In the genomic region with DNA sequence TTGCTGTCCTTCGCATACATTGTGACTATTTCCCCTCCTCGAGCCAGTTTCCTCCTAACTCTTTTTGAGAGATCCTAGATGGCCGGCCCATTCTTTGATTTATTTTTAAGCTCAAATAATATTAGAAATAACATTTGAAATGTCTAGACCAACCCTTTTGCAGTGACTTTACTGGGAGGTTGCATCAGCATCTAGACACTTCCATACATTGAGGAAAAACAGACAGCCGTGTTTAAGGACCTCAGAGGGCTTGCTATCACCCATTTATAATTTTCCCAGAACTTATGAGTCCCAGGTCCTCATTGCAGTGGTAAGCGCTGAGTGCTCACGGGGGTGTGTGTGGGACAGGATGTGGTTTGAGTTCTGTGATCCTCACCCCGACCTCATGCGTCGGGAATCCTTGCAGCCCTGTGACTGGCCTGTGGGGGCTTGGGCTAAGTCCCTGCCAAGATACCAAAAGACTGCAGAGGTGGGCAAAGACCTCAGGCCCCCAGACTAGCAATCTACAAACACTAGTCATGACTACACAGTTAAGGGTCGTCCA, we compare ENCODE assay signal across 1 cellular context.
TF ChIP-seq lines count a peak whose summit lies in the region.

GPX5 (plus strand) TSS at position 386 of the 544 bp plus-strand sequence; CDS start at position 519, 133 bp downstream.

TF ChIP-seq in K562, 482 proteins besides CTCF, POLR2A, EP300 and RAD21 (continued from another document):
- 0 out of 2 replicates have a peak, but pooled peaks have one; percentile 20 for TF ChIP-seq EGR1 (conservative IDR thresholded peaks at IDR 0.05)
- 0 out of 4 replicates have a peak, but pooled peaks of 1 of the 2 experiments have one; percentile 16 for TF ChIP-seq RCOR1 (IDR thresholded peaks at IDR 0.05; ENCODE audit: borderline replicate concordance in 1 of 2, low read depth in 2 of 2, low read length in 2 of 2)
- TF ChIP-seq ZBED1 (IDR thresholded peaks at IDR 0.05), result 0 out of 2 replicates have a peak, but pooled peaks have one; percentile 27
- TF ChIP-seq TCF7 (IDR thresholded peaks at IDR 0.05; ENCODE audit: borderline replicate concordance), result no peak
- no peak for TF ChIP-seq RUNX1 (IDR thresholded peaks at IDR 0.05; ENCODE audit: low read depth)
- TF ChIP-seq ESRRA (IDR thresholded peaks at IDR 0.05; ENCODE audit: borderline replicate concordance, low read depth), result peak; percentile 50; the same call in 1 of the 2 replicates
- TF ChIP-seq ETV5 (CRISPR knock-in tag; IDR thresholded peaks at IDR 0.05; ENCODE audit: low read depth), result peak; percentile 62; the same call in 1 of the 2 replicates
- TF ChIP-seq PHF8 (IDR thresholded peaks at IDR 0.05; ENCODE audit: borderline replicate concordance, low read length), result no peak
- peak; percentile 28; the same call in 1 of the 2 replicates for TF ChIP-seq HES1 (IDR thresholded peaks at IDR 0.05; ENCODE audit: low read depth)
- TF ChIP-seq CEBPG (CRISPR knock-in tag; IDR thresholded peaks at IDR 0.05), result peak; percentile 43; the same call in 1 of the 2 replicates
- TF ChIP-seq CEBPG (tag; conservative IDR thresholded peaks at IDR 0.05 in 1 of 2, IDR thresholded peaks at IDR 0.05 in 1 of 2), result peak in 1 of 2 experiments; percentile 82; a peak in 2 of 4 replicates
- TF ChIP-seq MYC (IDR thresholded peaks at IDR 0.05; ENCODE audit: low read depth, low read length), result peak; percentile 31; the same call in 1 of the 2 replicates
- TF ChIP-seq MYC (CRISPR knock-in tag; IDR thresholded peaks at IDR 0.05; ENCODE audit: borderline replicate concordance, low read depth), result no peak
- TF ChIP-seq, protein P1, sequence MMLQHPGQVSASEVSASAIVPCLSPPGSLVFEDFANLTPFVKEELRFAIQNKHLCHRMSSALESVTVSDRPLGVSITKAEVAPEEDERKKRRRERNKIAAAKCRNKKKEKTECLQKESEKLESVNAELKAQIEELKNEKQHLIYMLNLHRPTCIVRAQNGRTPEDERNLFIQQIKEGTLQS (IDR thresholded peaks at IDR 0.05), result peak; percentile 77
- TF ChIP-seq, protein P1 (CRISPR knock-in tag; conservative IDR thresholded peaks at IDR 0.05), result no peak
- TF ChIP-seq MAZ (CRISPR knock-in tag; conservative IDR thresholded peaks at IDR 0.05 in 1 of 2, IDR thresholded peaks at IDR 0.05 in 1 of 2), result peak in 1 of 2 experiments; percentile 66; a peak in 1 of 4 replicates
- TF ChIP-seq JUNB (CRISPR knock-in tag; conservative IDR thresholded peaks at IDR 0.05), result no peak
- TF ChIP-seq NRF1 (conservative IDR thresholded peaks at IDR 0.05 in 1 of 2, IDR thresholded peaks at IDR 0.05 in 1 of 2), result peak in 1 of 2 experiments; percentile 21; a peak in 2 of 4 replicates
- TF ChIP-seq SMARCE1 (IDR thresholded peaks at IDR 0.05), result 0 out of 2 replicates have a peak, but pooled peaks have one; percentile 28
- TF ChIP-seq CREM (IDR thresholded peaks at IDR 0.05; ENCODE audit: low read depth), result peak; percentile 67
- peak; percentile 55; the same call in 1 of the 2 replicates for TF ChIP-seq TEAD4 (IDR thresholded peaks at IDR 0.05; ENCODE audit: low read length)
- no peak for TF ChIP-seq TEAD4 (CRISPR knock-in tag; IDR thresholded peaks at IDR 0.05; ENCODE audit: borderline replicate concordance)
- peak; percentile 32; the same call in 1 of the 2 replicates for TF ChIP-seq MGA (IDR thresholded peaks at IDR 0.05)
- TF ChIP-seq HNRNPK (IDR thresholded peaks at IDR 0.05; ENCODE audit: low read depth, low read length, poor library complexity, severe bottlenecking), result no peak
- peak; percentile 22; the same call in 1 of the 2 replicates for TF ChIP-seq ZBTB7A (IDR thresholded peaks at IDR 0.05; ENCODE audit: borderline replicate concordance, control insufficient read depth, low read depth, low read length)
- TF ChIP-seq L3MBTL2 (IDR thresholded peaks at IDR 0.05), result peak; percentile 58
- TF ChIP-seq TEAD2 (tag; IDR thresholded peaks at IDR 0.05), result no peak
- TF ChIP-seq ZBTB17 (CRISPR knock-in tag; IDR thresholded peaks at IDR 0.05), result peak; percentile 42; the same call in 1 of the 2 replicates
- peak; percentile 76 for TF ChIP-seq ETV1 (tag; conservative IDR thresholded peaks at IDR 0.05; ENCODE audit: low read depth)
- TF ChIP-seq, protein P2, sequence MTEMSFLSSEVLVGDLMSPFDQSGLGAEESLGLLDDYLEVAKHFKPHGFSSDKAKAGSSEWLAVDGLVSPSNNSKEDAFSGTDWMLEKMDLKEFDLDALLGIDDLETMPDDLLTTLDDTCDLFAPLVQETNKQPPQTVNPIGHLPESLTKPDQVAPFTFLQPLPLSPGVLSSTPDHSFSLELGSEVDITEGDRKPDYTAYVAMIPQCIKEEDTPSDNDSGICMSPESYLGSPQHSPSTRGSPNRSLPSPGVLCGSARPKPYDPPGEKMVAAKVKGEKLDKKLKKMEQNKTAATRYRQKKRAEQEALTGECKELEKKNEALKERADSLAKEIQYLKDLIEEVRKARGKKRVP (CRISPR knock-in tag; IDR thresholded peaks at IDR 0.05), result peak; percentile 67; the same call in 1 of the 2 replicates
- TF ChIP-seq U2AF1 (optimal IDR thresholded peaks at IDR 0.05; ENCODE audit: low read depth, low read length), result no peak
- TF ChIP-seq TCF3 (CRISPR knock-in tag; IDR thresholded peaks at IDR 0.05), result 0 out of 2 replicates have a peak, but pooled peaks have one; percentile 3
- no peak for TF ChIP-seq RBFOX2 (IDR thresholded peaks at IDR 0.05; ENCODE audit: low read depth, low read length)
- 0 out of 2 replicates have a peak, but pooled peaks have one; percentile 32 for TF ChIP-seq RNF2 (IDR thresholded peaks at IDR 0.05)
- TF ChIP-seq CXXC5 (CRISPR knock-in tag; IDR thresholded peaks at IDR 0.05), result peak; percentile 21; the same call in 1 of the 2 replicates
- TF ChIP-seq GABPA (tag; conservative IDR thresholded peaks at IDR 0.05; ENCODE audit: low read depth), result peak; percentile 75
- TF ChIP-seq HDAC3 (IDR thresholded peaks at IDR 0.05; ENCODE audit: borderline replicate concordance, partially characterized antibody), result no peak
- TF ChIP-seq SMC3 (conservative IDR thresholded peaks at IDR 0.05; ENCODE audit: insufficient read depth, low read depth, low read length), result no peak
- TF ChIP-seq ZNF696 (CRISPR knock-in tag; conservative IDR thresholded peaks at IDR 0.05), result no peak
- no peak for TF ChIP-seq THRAP3 (IDR thresholded peaks at IDR 0.05; ENCODE audit: borderline replicate concordance)
- TF ChIP-seq MCM5 (IDR thresholded peaks at IDR 0.05; ENCODE audit: low read depth), result no peak
- peak; percentile 54; the same call in 1 of the 2 replicates for TF ChIP-seq ATF7 (IDR thresholded peaks at IDR 0.05)
- TF ChIP-seq SMAD4 (CRISPR knock-in tag; conservative IDR thresholded peaks at IDR 0.05), result peak; percentile 65; the same call in 1 of the 2 replicates
- no peak for TF ChIP-seq ZNF212 (CRISPR knock-in tag; IDR thresholded peaks at IDR 0.05)
- TF ChIP-seq MITF (IDR thresholded peaks at IDR 0.05), result 0 out of 2 replicates have a peak, but pooled peaks have one; percentile 41
- no peak for TF ChIP-seq GATA2 (CRISPR knock-in tag; IDR thresholded peaks at IDR 0.05)
- TF ChIP-seq, protein P3, sequence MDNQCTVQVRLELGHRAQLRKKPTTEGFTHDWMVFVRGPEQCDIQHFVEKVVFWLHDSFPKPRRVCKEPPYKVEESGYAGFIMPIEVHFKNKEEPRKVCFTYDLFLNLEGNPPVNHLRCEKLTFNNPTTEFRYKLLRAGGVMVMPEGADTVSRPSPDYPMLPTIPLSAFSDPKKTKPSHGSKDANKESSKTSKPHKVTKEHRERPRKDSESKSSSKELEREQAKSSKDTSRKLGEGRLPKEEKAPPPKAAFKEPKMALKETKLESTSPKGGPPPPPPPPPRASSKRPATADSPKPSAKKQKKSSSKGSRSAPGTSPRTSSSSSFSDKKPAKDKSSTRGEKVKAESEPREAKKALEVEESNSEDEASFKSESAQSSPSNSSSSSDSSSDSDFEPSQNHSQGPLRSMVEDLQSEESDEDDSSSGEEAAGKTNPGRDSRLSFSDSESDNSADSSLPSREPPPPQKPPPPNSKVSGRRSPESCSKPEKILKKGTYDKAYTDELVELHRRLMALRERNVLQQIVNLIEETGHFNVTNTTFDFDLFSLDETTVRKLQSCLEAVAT (IDR thresholded peaks at IDR 0.05), result peak in 1 of 2 experiments; percentile 64; a peak in 1 of 4 replicates
- TF ChIP-seq JUND (IDR thresholded peaks at IDR 0.05; ENCODE audit: borderline replicate concordance, low read depth, low read length), result no peak
- TF ChIP-seq JUND (tag; IDR thresholded peaks at IDR 0.05; ENCODE audit: borderline replicate concordance, low read depth, low read length), result peak; percentile 23; the same call in 1 of the 3 replicates
